ENCODE assay signal across 8 cellular contexts in genomic region chr2:29010946-29011649, GRCh38. TPM values are rescaled to one million over a fixed set of nuclear protein-coding genes. Genes with fewer than 3 reads are reported as not detected.
A peak's percentile ranks its signal among the peaks of the same experiment; 100 is the strongest.
DNase-seq lines count a peak whose midpoint lies in the region; ATAC-seq lines count a peak whose summit lies in the region.

No MANE protein-coding gene starts in this region.

- WGBS in right cardiac atrium = 20% methylated on average over 13 of the region's 13 CpGs

- peaks cover 2% of the 10 kb centered on the region for H3K36me3 Mint-ChIP-seq in activated T-helper 1 cell treated with anti-CD3 and anti-CD28 coated beads, Interleukin-12 subunit alpha, Interleukin-12 subunit beta, Interleukin-2, Interleukin-4 antibody, amounts not matched to agents 30 ng/mL and 10 ng/mL and 1 ng/mL, durations not matched to agents 14 hours and 24 hours and 36 hours (ENCODE audit: low read depth)

- peak overlapping the region; percentile 93 for H3K27ac ChIP-seq in right cardiac atrium (ENCODE audit: low read length)

- H3K27me3 Mint-ChIP-seq in activated T-helper 1 cell treated with anti-CD3 and anti-CD28 coated beads, Interleukin-12 subunit alpha, Interleukin-12 subunit beta, Interleukin-2, Interleukin-4 antibody, amounts not matched to agents 30 ng/mL and 10 ng/mL and 1 ng/mL, durations not matched to agents 14 hours and 24 hours and 36 hours (ENCODE audit: insufficient read depth) = peaks cover 2% of the 10 kb centered on the region

- peak overlapping the region; percentile 74 for H3K4me3 Mint-ChIP-seq in activated T-helper 1 cell treated with anti-CD3 and anti-CD28 coated beads, Interleukin-12 subunit alpha, Interleukin-12 subunit beta, Interleukin-2, Interleukin-4 antibody, amounts not matched to agents 30 ng/mL and 10 ng/mL and 1 ng/mL, durations not matched to agents 14 hours and 24 hours and 36 hours

- H3K4me3 ChIP-seq in right cardiac atrium (ENCODE audit: low read length) = no peak overlapping the region

- H3K4me1 Mint-ChIP-seq in activated T-helper 1 cell treated with anti-CD3 and anti-CD28 coated beads, Interleukin-12 subunit alpha, Interleukin-12 subunit beta, Interleukin-2, Interleukin-4 antibody, amounts not matched to agents 30 ng/mL and 10 ng/mL and 1 ng/mL, durations not matched to agents 14 hours and 24 hours and 36 hours (ENCODE audit: low read depth) = peaks cover 61% of the 10 kb centered on the region

- ATAC-seq in right cardiac atrium (peak in 1 of 2 donors; percentile 1), GM21515 (IDR thresholded peaks at IDR 0.05; ENCODE audit: unreplicated experiment) (no peak), GM19328 (IDR thresholded peaks at IDR 0.05; ENCODE audit: unreplicated experiment) (no peak), HG03469 (IDR thresholded peaks at IDR 0.05; ENCODE audit: unreplicated experiment) (no peak)

- DNase-seq in Kasumi-1 (lab: John Stamatoyannopoulos, UW) (peak; percentile 15 to 18), right cardiac atrium (peak in 2 of 3 donors; percentile 71 to 73), NCI-H1092 (lab: John Stamatoyannopoulos, UW) (no peak)
- peak; percentile 28 for DNase-seq in activated T-helper 1 cell treated with anti-CD3 and anti-CD28 coated beads, Interleukin-12 subunit alpha, Interleukin-12 subunit beta, Interleukin-2, Interleukin-4 antibody, amounts not matched to agents 30 ng/mL and 10 ng/mL and 1 ng/mL, durations not matched to agents 14 hours and 24 hours and 36 hours (ENCODE audit: low spot score)
- DNase-seq in stimulated activated CD4-positive, alpha-beta T cell treated with anti-CD3 and anti-CD28 coated beads, Interleukin-4, amount 100 ng/mL, for 24 hours = peak; percentile 28

- H3K27me3 ChIP-seq in right cardiac atrium (ENCODE audit: control insufficient read depth, insufficient read depth) = no peaks in the 10 kb centered on the region

- H3K4me1 ChIP-seq in right cardiac atrium (ENCODE audit: control insufficient read depth, insufficient read depth, low read length) = peaks cover 16% of the 10 kb centered on the region

- no peaks in the 10 kb centered on the region for H3K9me3 Mint-ChIP-seq in activated T-helper 1 cell treated with anti-CD3 and anti-CD28 coated beads, Interleukin-12 subunit alpha, Interleukin-12 subunit beta, Interleukin-2, Interleukin-4 antibody, amounts not matched to agents 30 ng/mL and 10 ng/mL and 1 ng/mL, durations not matched to agents 14 hours and 24 hours and 36 hours

- intact Hi-C loops in activated T-helper 1 cell treated with anti-CD3 and anti-CD28 coated beads, Interleukin-12 subunit alpha, Interleukin-12 subunit beta, Interleukin-2, Interleukin-4 antibody, amounts not matched to agents 30 ng/mL and 10 ng/mL and 1 ng/mL, durations not matched to agents 14 hours and 24 hours and 36 hours (cut with micrococcal nuclease) = loop anchor here (5.0 to 10.0 kb wide), 5 partner anchors 189 to 444 kb away; partner anchors contain the start of gene PPP1CB
- intact Hi-C loops in right cardiac atrium (cut with DNase I) = loop anchor here in 2 of 4 donors (5.0 to 10.0 kb wide), 2 partner anchors 44 to 104 kb away; partner anchors contain the start of gene CLIP4 (in 2 of the 2)

- no peaks in the 10 kb centered on the region for H3K9me3 ChIP-seq in right cardiac atrium (ENCODE audit: control insufficient read depth, low read length)

- H3K27ac Mint-ChIP-seq in activated T-helper 1 cell treated with anti-CD3 and anti-CD28 coated beads, Interleukin-12 subunit alpha, Interleukin-12 subunit beta, Interleukin-2, Interleukin-4 antibody, amounts not matched to agents 30 ng/mL and 10 ng/mL and 1 ng/mL, durations not matched to agents 14 hours and 24 hours and 36 hours = peak overlapping the region; percentile 88

RNA-seq across cellular contexts. Expression of gene TOGARAM2, which starts 30.0 kb away (rescaled TPM):
- total RNA-seq in activated T-helper 1 cell treated with anti-CD3 and anti-CD28 coated beads, Interleukin-12 subunit alpha, Interleukin-12 subunit beta, Interleukin-2, Interleukin-4 antibody, amounts not matched to agents 30 ng/mL and 10 ng/mL and 1 ng/mL, durations not matched to agents 14 hours and 24 hours and 36 hours = 5.8 and 6.0 TPM in 2 replicates
- total RNA-seq in right cardiac atrium = 10 to 100 TPM; 13.6 to 29.5 (median 26.0) TPM
- 17.4 TPM for polyA plus RNA-seq in right cardiac atrium
